In the genomic region with DNA sequence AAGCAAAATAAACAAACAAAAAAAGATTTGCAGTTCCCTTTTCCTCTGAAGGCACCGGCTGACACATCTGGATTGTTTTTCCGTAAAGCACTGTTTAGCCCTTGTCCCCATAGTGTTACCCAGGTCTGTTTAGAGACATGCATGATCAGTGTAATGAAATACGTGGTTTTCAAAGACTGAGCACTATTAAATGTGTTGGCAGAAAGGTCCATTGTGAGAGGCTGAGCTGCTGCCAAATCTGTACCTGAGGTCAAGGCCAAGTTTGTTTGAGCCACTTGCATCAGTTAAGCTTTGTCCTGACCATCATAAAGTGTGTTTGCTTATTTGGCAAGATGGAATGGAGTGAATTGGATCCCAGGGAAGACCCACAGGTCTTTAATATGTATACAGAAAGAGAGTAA, we compare ENCODE assay signal across 20 cellular contexts. TPM values are rescaled to one million over a fixed set of nuclear protein-coding genes. Genes with fewer than 3 reads are reported as not detected.
DNase-seq lines count a peak whose midpoint lies in the region; ATAC-seq and TF ChIP-seq lines count a peak whose summit lies in the region.
"Had no signal": no experiment of that assay in that cellular context is flagged by ENCODE, and none has a peak within 500 bp of the region (broad histone marks: within the 10 kb centered on the region; RNA-seq: fewer than 3 reads in every experiment).

No MANE protein-coding gene starts in this region.

- H3K9me3 ChIP-seq in CD4-positive, alpha-beta T cell (ENCODE audit: control insufficient read depth, low read length), result no peaks in the 10 kb centered on the region
- no peaks in the 10 kb centered on the region for H3K9me3 ChIP-seq in gastroesophageal sphincter
- no peaks in the 10 kb centered on the region for H3K9me3 ChIP-seq in naive thymus-derived CD4-positive, alpha-beta T cell (ENCODE audit: control insufficient read depth in 2 of 3, low read length in 3 of 3)
- H3K9me3 ChIP-seq: esophagus squamous epithelium had no signal

- WGBS in gastroesophageal sphincter (ENCODE audit: low coverage in 1 of 2), 2 donors, result 66 to 70% methylated on average over 3 of the region's 3 CpGs

- intact Hi-C loops in CD4-positive, alpha-beta T cell (cut with DNase I, micrococcal nuclease), result no loop called here
- intact Hi-C loops in naive thymus-derived CD4-positive, alpha-beta T cell (cut with micrococcal nuclease), result loop anchor here in 1 of 2 donors (10.0 kb wide), 1 partner anchor 1157 kb away; no protein-coding TSS in a partner anchor

- no peaks in the 10 kb centered on the region for H3K27me3 Mint-ChIP-seq in CD4-positive, alpha-beta T cell
- H3K27me3 Mint-ChIP-seq in naive thymus-derived CD4-positive, alpha-beta T cell, result no peaks in the 10 kb centered on the region

- POLR2A ChIA-PET in CD4-positive, alpha-beta T cell (lab: Charles Lee), result no interaction called here
- POLR2A ChIA-PET in naive thymus-derived CD4-positive, alpha-beta T cell (lab: Charles Lee), result no interaction called here

- peaks cover 44% of the 10 kb centered on the region for H3K36me3 Mint-ChIP-seq in CD4-positive, alpha-beta T cell (ENCODE audit: low read depth)
- H3K36me3 Mint-ChIP-seq in naive thymus-derived CD4-positive, alpha-beta T cell, result peaks cover 12 to 55% (median 37%) of the 10 kb centered on the region in 5 donors

- H3K4me3 Mint-ChIP-seq in CD4-positive, alpha-beta T cell, result no peak overlapping the region
- H3K4me3 Mint-ChIP-seq in naive thymus-derived CD4-positive, alpha-beta T cell, result no peak overlapping the region
- H3K4me3 Mint-ChIP-seq: activated naive CD4-positive, alpha-beta T cell treated with anti-CD3 and anti-CD28 coated beads for 36 hours had no signal

- peaks cover 0 to 9% (median 2%) of the 10 kb centered on the region in 3 donors for H3K4me1 ChIP-seq in gastroesophageal sphincter
- no peaks in the 10 kb centered on the region for H3K4me1 ChIP-seq in naive thymus-derived CD4-positive, alpha-beta T cell (ENCODE audit: control insufficient read depth in 2 of 2, insufficient read depth in 2 of 2, low read length in 2 of 2)
- H3K4me1 ChIP-seq: esophagus squamous epithelium had no signal

- H3K27ac Mint-ChIP-seq in CD4-positive, alpha-beta T cell, result peak overlapping the region; percentile 19
- H3K27ac Mint-ChIP-seq in naive thymus-derived CD4-positive, alpha-beta T cell, result peak overlapping the region in 3 of 9 donors; percentile 19 to 45 (median 21)
- H3K27ac Mint-ChIP-seq: activated naive CD4-positive, alpha-beta T cell treated with anti-CD3 and anti-CD28 coated beads for 36 hours had no signal

- no peak for DNase-seq in CD4-positive, alpha-beta T cell
- DNase-seq in NCI-H2029 (lab: John Stamatoyannopoulos, UW) (peak; percentile 9), renal cortical epithelial cell (ENCODE audit: low read depth) (peak; percentile 11), NCI-H774 (lab: John Stamatoyannopoulos, UW) (no peak), NCI-H1105 treated with DMSO at 0.1 percent for 48 hours (lab: John Stamatoyannopoulos, UW) (no peak)
- no peak for DNase-seq in naive thymus-derived CD4-positive, alpha-beta T cell
- DNase-seq: activated naive CD4-positive, alpha-beta T cell treated with anti-CD3 and anti-CD28 coated beads for 36 hours; esophagus squamous epithelium; H7; hypothalamus; kidney glomerular epithelial cell; NCI-H1436; NCI-H2227 treated with DMSO at 0.1 percent for 48 hours; NK-92 treated with Interleukin-12 subunit alpha and Interleukin-12 subunit beta, amount 100 ng/mL, for 24 hours; posterior cingulate gyrus; stimulated activated CD4-positive, alpha-beta T cell treated with anti-CD3 and anti-CD28 coated beads, Interleukin-15, amount 100 ng/mL, for 24 hours had no signal

- ATAC-seq in CD4-positive, alpha-beta T cell (ENCODE audit: poor library complexity), result no peak
- ATAC-seq in gastroesophageal sphincter (no peak), HG03135 (IDR thresholded peaks at IDR 0.05; ENCODE audit: unreplicated experiment) (no peak)
- ATAC-seq in naive thymus-derived CD4-positive, alpha-beta T cell, result no peak
- ATAC-seq: activated CD4-positive, CD25-positive, alpha-beta regulatory T cell treated with anti-CD3 and anti-CD28 coated beads, Interleukin-2, amount 50 U/mL, for 24 hours had no signal

- H3K4me3 ChIP-seq in gastroesophageal sphincter, result no peak overlapping the region
- no peak overlapping the region for H3K4me3 ChIP-seq in naive thymus-derived CD4-positive, alpha-beta T cell (ENCODE audit: low read length)
- H3K4me3 ChIP-seq: esophagus squamous epithelium had no signal

- no peaks in the 10 kb centered on the region for H3K9me3 Mint-ChIP-seq in CD4-positive, alpha-beta T cell
- no peaks in the 10 kb centered on the region for H3K9me3 Mint-ChIP-seq in naive thymus-derived CD4-positive, alpha-beta T cell
- H3K9me3 Mint-ChIP-seq: activated naive CD4-positive, alpha-beta T cell treated with anti-CD3 and anti-CD28 coated beads for 36 hours had no signal

- no peak for TF ChIP-seq EP300 in gastroesophageal sphincter (IDR thresholded peaks at IDR 0.05)

- no peaks in the 10 kb centered on the region for H3K4me1 Mint-ChIP-seq in CD4-positive, alpha-beta T cell (ENCODE audit: low read depth)
- peaks cover 0 to 1% (median 0%) of the 10 kb centered on the region in 7 donors for H3K4me1 Mint-ChIP-seq in naive thymus-derived CD4-positive, alpha-beta T cell

- CTCF ChIA-PET in CD4-positive, alpha-beta T cell (lab: Charles Lee), result no interaction called here
- CTCF ChIA-PET in naive thymus-derived CD4-positive, alpha-beta T cell (lab: Charles Lee), result no interaction called here

- H3K36me3 ChIP-seq in gastroesophageal sphincter, result peaks cover 4 to 34% of the 10 kb centered on the region in 2 donors
- peaks cover 18 to 64% (median 28%) of the 10 kb centered on the region in 3 experiments for H3K36me3 ChIP-seq in naive thymus-derived CD4-positive, alpha-beta T cell (ENCODE audit: control insufficient read depth in 2 of 3, insufficient read depth in 3 of 3, low read length in 3 of 3)

- TF ChIP-seq POLR2A in gastroesophageal sphincter (IDR thresholded peaks at IDR 0.05), result no peak

- TF ChIP-seq CTCF in CD4-positive, alpha-beta T cell (IDR thresholded peaks at IDR 0.05), result no peak
- TF ChIP-seq CTCF in gastroesophageal sphincter (IDR thresholded peaks at IDR 0.05), result no peak

- no peak overlapping the region for H3K27ac ChIP-seq in CD4-positive, alpha-beta T cell (ENCODE audit: low read depth, low read length)
- H3K27ac ChIP-seq in gastroesophageal sphincter, result peak overlapping the region; percentile 62 to 78 (median 72)
- H3K27ac ChIP-seq in naive thymus-derived CD4-positive, alpha-beta T cell (ENCODE audit: low read depth, low read length), result no peak overlapping the region
- H3K27ac ChIP-seq: RWPE1 had no signal

- no peaks in the 10 kb centered on the region for H3K27me3 ChIP-seq in CD4-positive, alpha-beta T cell (ENCODE audit: control insufficient read depth, insufficient read depth, low read length)
- H3K27me3 ChIP-seq in gastroesophageal sphincter, result no peaks in the 10 kb centered on the region
- no peaks in the 10 kb centered on the region for H3K27me3 ChIP-seq in naive thymus-derived CD4-positive, alpha-beta T cell (ENCODE audit: control insufficient read depth in 2 of 2, insufficient read depth in 2 of 2, low read length in 2 of 2)
- H3K27me3 ChIP-seq: esophagus squamous epithelium had no signal

RNA-seq across cellular contexts. Expression of a gene that starts 26.3 kb away (rescaled TPM):
- total RNA-seq in CD4-positive, alpha-beta T cell, result 10 to 100 TPM; 34.0 to 34.7 TPM
- total RNA-seq in gastroesophageal sphincter (10 to 100 TPM; 18.1 to 21.8 (median 20.9) TPM), renal cortical epithelial cell (28.3 and 42.9 TPM in 2 replicates)
- total RNA-seq in naive thymus-derived CD4-positive, alpha-beta T cell, result 10 to 100 TPM; 23.8 to 64.0 (median 47.8) TPM
- 10 to 100 TPM; 54.3 to 70.3 TPM for polyA plus RNA-seq in naive thymus-derived CD4-positive, alpha-beta T cell

RNA-seq across cellular contexts. Expression of a gene that starts 31.3 kb away (rescaled TPM):
- total RNA-seq in CD4-positive, alpha-beta T cell, result 1,000 to 10,000 TPM; 1,001 to 1,008 TPM
- total RNA-seq in gastroesophageal sphincter (100 to 1,000 TPM; 587 to 866 (median 665) TPM), renal cortical epithelial cell (664 and 870 TPM in 2 replicates)
- total RNA-seq in naive thymus-derived CD4-positive, alpha-beta T cell, result 100 to 1,000 TPM; 596 to 843 (median 720) TPM
- 100 to 1,000 TPM; 320 to 532 TPM for polyA plus RNA-seq in naive thymus-derived CD4-positive, alpha-beta T cell

Comparison
In these comparisons a context has a peak if more than half of its experiments do, and no peak if none do; other contexts are left out.
1. DNase-seq: peak in NCI-H2029 (single experiment) and renal cortical epithelial cell (single experiment); none in CD4-positive, alpha-beta T cell (0 of 10), NCI-H774 (single experiment), naive thymus-derived CD4-positive, alpha-beta T cell (0 of 9) and NCI-H1105 treated with DMSO at 0.1 percent for 48 hours (single experiment).
2. H3K27ac ChIP-seq: peak in gastroesophageal sphincter (4 of 4); none in CD4-positive, alpha-beta T cell (single experiment) and naive thymus-derived CD4-positive, alpha-beta T cell (single experiment).